ENCODE assay signal across 18 cellular contexts in genomic region chrX:2679534-2680485, GRCh38. TPM values are rescaled to one million over a fixed set of nuclear protein-coding genes. Genes with fewer than 3 reads are reported as not detected.
DNase-seq lines count a peak whose midpoint lies in the region; ATAC-seq and TF ChIP-seq lines count a peak whose summit lies in the region.
"Had no signal": no experiment of that assay in that cellular context is flagged by ENCODE, and none has a peak within 500 bp of the region (broad histone marks: within the 10 kb centered on the region; RNA-seq: fewer than 3 reads in every experiment).

No MANE protein-coding gene starts in this region.

- H2BK20ac ChIP-seq in IMR-90 (ENCODE audit: low read depth, low read length) = no peak overlapping the region

- no peak for TF ChIP-seq RAD21 in IMR-90 (IDR thresholded peaks at IDR 0.05; ENCODE audit: low read length)

- H2BK120ac ChIP-seq in IMR-90 (ENCODE audit: low read depth, low read length) = no peak overlapping the region

- no peak overlapping the region for H3K9ac ChIP-seq in IMR-90 (ENCODE audit: low read depth, low read length)
- H3K9ac ChIP-seq: KMS-11 had no signal

- in situ Hi-C loops in IMR-90 (cut with MboI; ENCODE audit: low sequenced_read_pairs) (no loop called here), astrocyte of the spinal cord (cut with HindIII; ENCODE audit: low sequenced_read_pairs) (no loop called here)

- no peak overlapping the region for H3K4me2 ChIP-seq in IMR-90 (ENCODE audit: low read depth, low read length)
- H3K4me2 ChIP-seq: KMS-11 had no signal

- no peaks in the 10 kb centered on the region for H3K27me3 Mint-ChIP-seq in CD4-positive, alpha-beta T cell
- H3K27me3 Mint-ChIP-seq: activated CD4-positive, alpha-beta T cell treated with anti-CD3 and anti-CD28 coated beads, Interleukin-2, amount 10 ng/mL, durations not matched to agents 7 days and 5 days had no signal

- CTCF ChIA-PET in IMR-90 (lab: Yijun Ruan, JAX) = no interaction called here
- CTCF ChIA-PET in CD4-positive, alpha-beta T cell (lab: Charles Lee) = no interaction called here

- TF ChIP-seq POLR2A in IMR-90 (IDR thresholded peaks at IDR 0.05; ENCODE audit: low read depth, low read length) = no peak

- H4K91ac ChIP-seq in IMR-90 (ENCODE audit: insufficient read depth, low read depth, low read length) = no peak overlapping the region

- H3K36me3 ChIP-seq in IMR-90 (ENCODE audit: control insufficient read depth, insufficient read depth, low read length) = no peaks in the 10 kb centered on the region
- H3K36me3 ChIP-seq in WERI-Rb-1 = no peaks in the 10 kb centered on the region

- H3K4me3 ChIP-seq in IMR-90 (ENCODE audit: insufficient read depth, low read depth, low read length) (no peak overlapping the region), astrocyte of the spinal cord (ENCODE audit: low read depth, low read length) (no peak overlapping the region), WERI-Rb-1 (ENCODE audit: low read depth, low read length) (no peak overlapping the region)

- no peak overlapping the region for H3K23ac ChIP-seq in IMR-90 (ENCODE audit: low read depth, low read length)

- peaks cover 6% of the 10 kb centered on the region; the same call in 1 of the 2 replicates for H3K9me1 ChIP-seq in IMR-90 (ENCODE audit: insufficient read depth, low read length)

- no peak overlapping the region for H3K27ac Mint-ChIP-seq in CD4-positive, alpha-beta T cell
- H3K27ac Mint-ChIP-seq: activated CD4-positive, alpha-beta T cell treated with anti-CD3 and anti-CD28 coated beads, Interleukin-2, amount 10 ng/mL, durations not matched to agents 7 days and 5 days; activated naive CD4-positive, alpha-beta T cell treated with anti-CD3 and anti-CD28 coated beads, Interleukin-2, amount 50 U/mL, for 72 hours had no signal

- H2AK5ac ChIP-seq in IMR-90 (ENCODE audit: low read depth, low read length) = no peak overlapping the region

- peaks cover 2% of the 10 kb centered on the region; the same call in 1 of the 2 replicates for H3K9me3 ChIP-seq in IMR-90 (ENCODE audit: control insufficient read depth, insufficient read depth, low read length)
- no peaks in the 10 kb centered on the region for H3K9me3 ChIP-seq in CD4-positive, alpha-beta T cell (ENCODE audit: control insufficient read depth, low read length)
- no peaks in the 10 kb centered on the region for H3K9me3 ChIP-seq in WERI-Rb-1 (ENCODE audit: severe bottlenecking)

- dilution Hi-C loops in IMR-90 (cut with HindIII; ENCODE audit: low sequenced_read_pairs, unreplicated experiment) = no loop called here

- no peaks in the 10 kb centered on the region for H3K79me1 ChIP-seq in IMR-90 (ENCODE audit: low read depth in 1 of 2, low read length in 2 of 2)

- no peak overlapping the region for H3K27ac ChIP-seq in IMR-90 (ENCODE audit: insufficient read depth, low read length)
- H3K27ac ChIP-seq in CD4-positive, alpha-beta T cell (ENCODE audit: low read depth, low read length) = no peak overlapping the region
- H3K27ac ChIP-seq in WERI-Rb-1 = no peak overlapping the region
- H3K27ac ChIP-seq: KMS-11 had no signal

- H2BK5ac ChIP-seq in IMR-90 (ENCODE audit: low read depth, low read length, poor library complexity, severe bottlenecking) = no peak overlapping the region

- H3K14ac ChIP-seq in IMR-90 (replicated peaks; ENCODE audit: low read depth, low read length) = no peak overlapping the region

- H3K56ac ChIP-seq in IMR-90 (ENCODE audit: extremely low read depth, insufficient read depth, low read length) = no peak overlapping the region

- no peak overlapping the region for H2AK9ac ChIP-seq in IMR-90 (replicated peaks; ENCODE audit: low read depth, low read length, poor library complexity)

- no peak overlapping the region; the same call in 1 of the 2 replicates for H3K4ac ChIP-seq in IMR-90 (ENCODE audit: low read depth, low read length)

- POLR2A ChIA-PET in IMR-90 (lab: Charles Lee; ENCODE audit: unreplicated experiment) = no interaction called here
- POLR2A ChIA-PET in CD4-positive, alpha-beta T cell (lab: Charles Lee) = no interaction called here

- 0 out of 2 replicates have a peak, but pooled peaks have one; percentile 6 for ATAC-seq in IMR-90 (ENCODE audit: low read depth)
- no peak for ATAC-seq in CD4-positive, alpha-beta T cell (ENCODE audit: poor library complexity)
- ATAC-seq: activated naive CD4-positive, alpha-beta T cell treated with anti-CD3 and anti-CD28 coated beads, Interleukin-2, amount 50 U/mL, for 72 hours had no signal

- H3K4me1 Mint-ChIP-seq in CD4-positive, alpha-beta T cell (ENCODE audit: low read depth) = no peaks in the 10 kb centered on the region
- H3K4me1 Mint-ChIP-seq: activated CD4-positive, alpha-beta T cell treated with anti-CD3 and anti-CD28 coated beads, Interleukin-2, amount 10 ng/mL, durations not matched to agents 7 days and 5 days; central memory CD8-positive, alpha-beta T cell had no signal

- H4K8ac ChIP-seq in IMR-90 (ENCODE audit: low read depth in 2 of 2, low read length in 2 of 2) = no peak overlapping the region

- intact Hi-C loops in IMR-90 (cut with micrococcal nuclease) = no loop called here
- intact Hi-C loops in CD4-positive, alpha-beta T cell (cut with DNase I, micrococcal nuclease) = no loop called here

- no peaks in the 10 kb centered on the region for H3K36me3 Mint-ChIP-seq in CD4-positive, alpha-beta T cell (ENCODE audit: low read depth)

- no peak overlapping the region for H3K18ac ChIP-seq in IMR-90 (ENCODE audit: low read depth, low read length)

- H4K20me1 ChIP-seq in IMR-90 (ENCODE audit: insufficient read depth, low read length) = peaks cover 7% of the 10 kb centered on the region; the same call in 1 of the 2 replicates

- no TSS peak for BruUV-seq in IMR-90 (replicated peaks; lab: Mats Ljungman, UMichigan)

- no peak overlapping the region for H2AFZ ChIP-seq in IMR-90 (replicated peaks; ENCODE audit: low read length, poor library complexity)

- H3K9me3 Mint-ChIP-seq in CD4-positive, alpha-beta T cell = no peaks in the 10 kb centered on the region
- H3K9me3 Mint-ChIP-seq: activated CD4-positive, alpha-beta T cell treated with anti-CD3 and anti-CD28 coated beads, Interleukin-2, amount 10 ng/mL, durations not matched to agents 7 days and 5 days; central memory CD8-positive, alpha-beta T cell had no signal

- no peak overlapping the region for H3K4me3 Mint-ChIP-seq in CD4-positive, alpha-beta T cell
- H3K4me3 Mint-ChIP-seq: activated CD4-positive, alpha-beta T cell treated with anti-CD3 and anti-CD28 coated beads, Interleukin-2, amount 10 ng/mL, durations not matched to agents 7 days and 5 days; central memory CD8-positive, alpha-beta T cell had no signal

- H3K4me1 ChIP-seq in IMR-90 (ENCODE audit: control insufficient read depth, insufficient read depth, low read length) = peaks cover 15% of the 10 kb centered on the region

- no peak overlapping the region for H4K5ac ChIP-seq in IMR-90 (ENCODE audit: low read depth, low read length)

- H3K27me3 ChIP-seq in IMR-90 (ENCODE audit: control insufficient read depth, insufficient read depth, low read length) = peaks cover 4% of the 10 kb centered on the region; the same call in 1 of the 2 replicates
- no peaks in the 10 kb centered on the region for H3K27me3 ChIP-seq in CD4-positive, alpha-beta T cell (ENCODE audit: control insufficient read depth, insufficient read depth, low read length)
- no peaks in the 10 kb centered on the region for H3K27me3 ChIP-seq in WERI-Rb-1 (ENCODE audit: insufficient read depth, low read depth, severe bottlenecking)

- TF ChIP-seq CTCF in IMR-90 (conservative IDR thresholded peaks at IDR 0.05; ENCODE audit: low read depth, low read length) (no peak), astrocyte of the spinal cord (IDR thresholded peaks at IDR 0.05; ENCODE audit: low read depth, low read length) (no peak), WERI-Rb-1 (IDR thresholded peaks at IDR 0.05; ENCODE audit: low read depth, low read length) (no peak)
- TF ChIP-seq CTCF in CD4-positive, alpha-beta T cell (IDR thresholded peaks at IDR 0.05) = no peak

- H2BK15ac ChIP-seq in IMR-90 (ENCODE audit: low read depth, low read length) = no peak overlapping the region

- peak; percentile 41 for DNase-seq in IMR-90
- peak; percentile 67 for DNase-seq in astrocyte of the spinal cord (ENCODE audit: low read depth, low spot score)
- peak; percentile 16 for DNase-seq in globus pallidus (ENCODE audit: low spot score)
- DNase-seq in renal cortical epithelial cell (ENCODE audit: low read depth) = peak; percentile 74
- no peak for DNase-seq in CD4-positive, alpha-beta T cell
- no peak for DNase-seq in C1 segment of cervical spinal cord (lab: John Stamatoyannopoulos, UW)
- no peak for DNase-seq in MV-4-11 (lab: John Stamatoyannopoulos, UW)
- no peak for DNase-seq in WERI-Rb-1
- DNase-seq: activated CD4-positive, alpha-beta T cell treated with anti-CD3 and anti-CD28 coated beads, Interleukin-2, amount 10 ng/mL, durations not matched to agents 7 days and 5 days; AML-193; DMS 273 treated with DMSO at 0.1 percent for 48 hours; glutamatergic neuron; NCI-H146; nucleus accumbens; SIG-M5 had no signal

- 59% methylated on average over 6 of the region's 9 CpGs; no CpG with 5 or more reads in 1 of the 2 experiments for WGBS in IMR-90 (ENCODE audit: extremely low coverage in 2 of 2, insufficient read length in 1 of 2), 2 experiments

TF ChIP-seq in IMR-90, 13 proteins besides CTCF, POLR2A, EP300 and RAD21:
- TF ChIP-seq RCOR1 (IDR thresholded peaks at IDR 0.05; ENCODE audit: insufficient replicate concordance, low read length) = no peak
- TF ChIP-seq CEBPB (IDR thresholded peaks at IDR 0.05; ENCODE audit: low read depth, low read length) = peak; percentile 32; the same call in 1 of the 2 replicates
- TF ChIP-seq SMC3 (IDR thresholded peaks at IDR 0.05; ENCODE audit: low read depth, low read length) = no peak

RNA-seq across cellular contexts. Expression of gene CD99, which starts 11.3 kb away (rescaled TPM):
- total RNA-seq in IMR-90 (2012; rRNA removed) = 102 and 107 TPM in 2 replicates
- 369 and 477 TPM in 2 replicates for polyA plus RNA-seq in IMR-90 (2012; rRNA removed)
- 472 and 612 TPM in 2 replicates for polyA plus RNA-seq in IMR-90 (2012; cell fraction: cytosol; rRNA removed)
- polyA plus RNA-seq in IMR-90 (2012; cell fraction: nucleus; rRNA removed; ENCODE audit: low replicate concordance) = 114 and 169 TPM in 2 replicates
- 41.2 and 52.8 TPM in 2 replicates for total RNA-seq in renal cortical epithelial cell
- 100 to 1,000 TPM; 170 to 184 TPM for total RNA-seq in CD4-positive, alpha-beta T cell

Comparison
In these comparisons a context has a peak if more than half of its experiments do, and no peak if none do; other contexts are left out.
1. DNase-seq: peak in IMR-90 (single experiment), astrocyte of the spinal cord (single experiment), globus pallidus (single experiment) and renal cortical epithelial cell (single experiment); none in CD4-positive, alpha-beta T cell (0 of 10), C1 segment of cervical spinal cord (0 of 14), MV-4-11 (single experiment) and WERI-Rb-1 (single experiment).